In genomic region chrX:77918568-77918967, GRCh38 we compare ENCODE assay signal across 19 cellular contexts. TPM values are rescaled to one million over a fixed set of nuclear protein-coding genes. Genes with fewer than 3 reads are reported as not detected.
DNase-seq lines count a peak whose midpoint lies in the region; TF ChIP-seq lines count a peak whose summit lies in the region.
"Had no signal": no experiment of that assay in that cellular context is flagged by ENCODE, and none has a peak within 500 bp of the region (broad histone marks: within the 10 kb centered on the region; RNA-seq: fewer than 3 reads in every experiment).

No MANE protein-coding gene starts in this region.

- H3K4me2 ChIP-seq in GM23248 (ENCODE audit: unreplicated experiment) (no peak overlapping the region), MM.1S (ENCODE audit: low read depth, low read length) (no peak overlapping the region)
- H3K4me2 ChIP-seq: SK-N-SH had no signal

- TF ChIP-seq CTCF in fibroblast of the aortic adventitia (IDR thresholded peaks at IDR 0.05; ENCODE audit: insufficient read depth, low read length), result no peak
- TF ChIP-seq CTCF in MM.1S (IDR thresholded peaks at IDR 0.05; ENCODE audit: low read length), result no peak

- H3K79me2 ChIP-seq in GM23248 (ENCODE audit: insufficient read depth) (peaks cover 21% of the 10 kb centered on the region), MM.1S (ENCODE audit: low read length) (peaks cover 89% of the 10 kb centered on the region)

- no peak overlapping the region for H3K27ac ChIP-seq in GM23248
- no peak overlapping the region for H3K27ac ChIP-seq in MM.1S (ENCODE audit: low read length)
- H3K27ac ChIP-seq: ovary, uterus had no signal

- DNase-seq in AG08395 (ENCODE audit: low spot score) (peak; percentile 24), GM23248 (peak; percentile 24), adipocyte (ENCODE audit: low read depth) (peak; percentile 10), fibroblast of the aortic adventitia (ENCODE audit: low read depth) (peak; percentile 55), MM.1S (no peak), NCI-H2029 (lab: John Stamatoyannopoulos, UW) (no peak)
- DNase-seq in effector CD4-positive, alpha-beta T cell, result no peak
- DNase-seq in activated T-cell treated with anti-CD3 and anti-CD28 coated beads, Interleukin-2, amount 50 U/mL, for 48 hours, result no peak
- DNase-seq: activated CD4-positive, alpha-beta T cell treated with anti-CD3 and anti-CD28 coated beads, Interleukin-2, amount 50 U/mL, for 1 hour; activated naive CD4-positive, alpha-beta T cell treated with anti-CD3 and anti-CD28 coated beads for 36 hours; left colon; NCI-H1930; NCI-H510A treated with DMSO at 0.1 percent for 48 hours; ovary; SK-N-SH; uterus had no signal

- H3K9me2 ChIP-seq in GM23248 (ENCODE audit: insufficient read depth) (no peaks in the 10 kb centered on the region), MM.1S (replicated peaks; ENCODE audit: insufficient read depth, low read length) (no peaks in the 10 kb centered on the region)
- H3K9me2 ChIP-seq: SK-N-SH had no signal

- H3K4me3 ChIP-seq in GM23248, result no peak overlapping the region
- H3K4me3 ChIP-seq in adipocyte (ENCODE audit: low read length), result no peak overlapping the region
- H3K4me3 ChIP-seq in fibroblast of the aortic adventitia (ENCODE audit: low read depth, low read length), result no peak overlapping the region
- H3K4me3 ChIP-seq in MM.1S (ENCODE audit: low read length), result no peak overlapping the region
- H3K4me3 ChIP-seq: ovary, uterus had no signal

- no peaks in the 10 kb centered on the region for H3K9me3 ChIP-seq in GM23248 (ENCODE audit: low read depth)
- no peaks in the 10 kb centered on the region for H3K9me3 ChIP-seq in adipocyte (ENCODE audit: control insufficient read depth, low read length)
- H3K9me3 ChIP-seq in MM.1S (replicated peaks; ENCODE audit: insufficient read depth, low read length), result no peaks in the 10 kb centered on the region
- H3K9me3 ChIP-seq: ovary, SK-N-SH, uterus had no signal

- no peak overlapping the region for H3K9ac ChIP-seq in GM23248
- H3K9ac ChIP-seq in adipocyte (ENCODE audit: low read length), result no peak overlapping the region
- no peak overlapping the region for H3K9ac ChIP-seq in MM.1S (ENCODE audit: low read length)
- H3K9ac ChIP-seq: SK-N-SH had no signal

- no peaks in the 10 kb centered on the region for H4K20me1 ChIP-seq in GM23248 (ENCODE audit: insufficient read depth)
- H4K20me1 ChIP-seq in MM.1S (ENCODE audit: insufficient read depth, low read length), result no peaks in the 10 kb centered on the region

- H3K36me3 ChIP-seq in GM23248 (ENCODE audit: low read depth) (no peaks in the 10 kb centered on the region), adipocyte (ENCODE audit: control insufficient read depth, insufficient read depth, low read length, severe bottlenecking) (no peaks in the 10 kb centered on the region), MM.1S (replicated peaks; ENCODE audit: insufficient read depth, low read length) (no peaks in the 10 kb centered on the region)
- H3K36me3 ChIP-seq: ovary, uterus had no signal

- no peaks in the 10 kb centered on the region for H3F3A ChIP-seq in GM23248 (ENCODE audit: insufficient read depth)
- peaks cover 12% of the 10 kb centered on the region for H3F3A ChIP-seq in MM.1S (ENCODE audit: insufficient read depth, low read length)

- no peaks in the 10 kb centered on the region for H3K27me3 ChIP-seq in GM23248 (replicated peaks; ENCODE audit: insufficient read depth)
- no peaks in the 10 kb centered on the region for H3K27me3 ChIP-seq in adipocyte (replicated peaks; ENCODE audit: control insufficient read depth, insufficient read depth, low read length)
- no peaks in the 10 kb centered on the region for H3K27me3 ChIP-seq in MM.1S (replicated peaks; ENCODE audit: insufficient read depth, low read length)
- H3K27me3 ChIP-seq: ovary, uterus had no signal

- H3K4me1 ChIP-seq in GM23248 (ENCODE audit: insufficient read depth) (no peaks in the 10 kb centered on the region), adipocyte (ENCODE audit: control insufficient read depth, insufficient read depth, low read length) (no peaks in the 10 kb centered on the region), MM.1S (ENCODE audit: low read length) (peaks cover 6% of the 10 kb centered on the region)
- H3K4me1 ChIP-seq: uterus had no signal

- in situ Hi-C loops in GM23248 (cut with MboI), result no loop called here

- 33 to 41% methylated on average over 3 of the region's 3 CpGs for WGBS in GM23248 (ENCODE audit: low coverage in 1 of 2, low lambda C conversion rate in 2 of 2, missing lambda C conversion rate in 2 of 2), 2 experiments

- H2AFZ ChIP-seq in GM23248, result no peak overlapping the region
- H2AFZ ChIP-seq in MM.1S (ENCODE audit: low read length), result no peak overlapping the region

RNA-seq across cellular contexts. Expression of gene ATP7A, which starts 8.1 kb away (rescaled TPM):
- 6.6 and 8.7 TPM in 2 replicates for total RNA-seq in GM23248 (2014; rRNA removed; shearing (Covaris generic))
- 3.7 and 4.1 TPM in 2 replicates for polyA plus RNA-seq in GM23248 (2016; fragmentation: Nextera tagmentation; extraction: Ambion mirVana)
- 10.9 and 20.0 TPM in 2 replicates for total RNA-seq in fibroblast of the aortic adventitia (ENCODE audit: low replicate concordance)

RNA-seq across cellular contexts. Expression of gene COX7B, which starts 19.3 kb away (rescaled TPM):
- total RNA-seq in GM23248 (2014; rRNA removed; shearing (Covaris generic)), result 168 and 209 TPM in 2 replicates
- 335 and 345 TPM in 2 replicates for polyA plus RNA-seq in GM23248 (2016; fragmentation: Nextera tagmentation; extraction: Ambion mirVana)
- 211 and 396 TPM in 2 replicates for total RNA-seq in fibroblast of the aortic adventitia (ENCODE audit: low replicate concordance)

RNA-seq across cellular contexts. Expression of gene MAGT1, which starts 23.3 kb away (rescaled TPM):
- total RNA-seq in GM23248 (2014; rRNA removed; shearing (Covaris generic)), result 51.1 and 58.9 TPM in 2 replicates
- 50.4 and 50.5 TPM in 2 replicates for polyA plus RNA-seq in GM23248 (2016; fragmentation: Nextera tagmentation; extraction: Ambion mirVana)
- 70.6 and 119 TPM in 2 replicates for total RNA-seq in fibroblast of the aortic adventitia (ENCODE audit: low replicate concordance)

RNA-seq across cellular contexts. Expression of gene PGAM4, which starts 50.9 kb away (rescaled TPM):
- total RNA-seq in GM23248 (2014; rRNA removed; shearing (Covaris generic)), result not detected in 2 replicates
- polyA plus RNA-seq in GM23248 (2016; fragmentation: Nextera tagmentation; extraction: Ambion mirVana), result not detected in 2 replicates
- not detected in 2 replicates for total RNA-seq in fibroblast of the aortic adventitia (ENCODE audit: low replicate concordance)
- total RNA-seq: Daoy, HT-29, left colon, subcutaneous adipose tissue, uterus had no signal
- polyA plus RNA-seq: ovary, SK-N-SH had no signal

Comparison
In these comparisons a context has a peak if more than half of its experiments do, and no peak if none do; other contexts are left out.
1. DNase-seq: peak in AG08395 (single experiment), GM23248 (single experiment), adipocyte (single experiment) and fibroblast of the aortic adventitia (single experiment); none in effector CD4-positive, alpha-beta T cell (single experiment), activated T-cell treated with anti-CD3 and anti-CD28 coated beads, Interleukin-2, amount 50 U/mL, for 48 hours (0 of 2), MM.1S (single experiment) and NCI-H2029 (single experiment).